ENCODE assay signal across 7 cellular contexts in genomic region chr5:119065486-119065885, GRCh38. TPM values are rescaled to one million over a fixed set of nuclear protein-coding genes. Genes with fewer than 3 reads are reported as not detected.
DNase-seq lines count a peak whose midpoint lies in the region; ATAC-seq and TF ChIP-seq lines count a peak whose summit lies in the region.
"Not testable (repeated sequence)": the region's sequence is repeated elsewhere in the genome, so short reads cannot be mapped to it uniquely, and the experiment has no call there.

No MANE protein-coding gene starts in this region.

- H3K27ac ChIP-seq in HEK293 (ENCODE audit: extremely low read depth, low read depth, low read length); RWPE2 (ENCODE audit: poor library complexity, severe bottlenecking): not testable (repeated sequence)

- H3K27me3 ChIP-seq in MG63; RWPE2 (ENCODE audit: insufficient read depth, poor library complexity, severe bottlenecking): not testable (repeated sequence)

- H3K4me1 ChIP-seq in HEK293 (ENCODE audit: control insufficient read depth, insufficient read depth, low read length); RWPE2 (ENCODE audit: insufficient read depth, poor library complexity, severe bottlenecking): not testable (repeated sequence)

- not testable (repeated sequence) for H3K9me3 ChIP-seq in HEK293 (ENCODE audit: control insufficient read depth, insufficient read depth, low read depth, low read length); MG63; RWPE2 (ENCODE audit: severe bottlenecking)

- H3K36me3 ChIP-seq in HEK293 (ENCODE audit: control insufficient read depth in 2 of 2, insufficient read depth in 1 of 2, low read length in 2 of 2); MG63; RWPE2 (ENCODE audit: low read depth): not testable (repeated sequence)

- ATAC-seq in RWPE2 (ENCODE audit: low read depth), result peak; percentile 41; the same call in 1 of the 3 replicates

- not testable (repeated sequence) for H3K4me3 ChIP-seq in HEK293 (ENCODE audit: low read depth, low read length); MG63; RWPE2 (ENCODE audit: severe bottlenecking); epithelial cell of esophagus (ENCODE audit: low read length)

- not testable (repeated sequence) for TF ChIP-seq CTCF in HEK293 (tag by site-specific recombination; IDR thresholded peaks at IDR 0.05); RWPE2 (IDR thresholded peaks at IDR 0.05; ENCODE audit: poor library complexity, severe bottlenecking); epithelial cell of esophagus (IDR thresholded peaks at IDR 0.05; ENCODE audit: insufficient read depth, low read depth, low read length, missing control alignments)

- POLR2A ChIA-PET in HEK293 (lab: Yijun Ruan, JAX), result interaction anchor here (0.6 kb wide), 1 partner anchor 262 kb away, joined by 3 read pairs; no protein-coding TSS in a partner anchor

- CTCF ChIA-PET in HEK293 (lab: Yijun Ruan, JAX), result interaction anchor here (0.7 kb wide), 1 partner anchor 77 kb away, joined by 3 read pairs; no protein-coding TSS in a partner anchor

- DNase-seq in Daoy (ENCODE audit: low read depth), result peak; percentile 65
- DNase-seq in MG63, result peak; percentile 66
- DNase-seq in RWPE2 (ENCODE audit: low spot score), result not testable (repeated sequence)
- DNase-seq in astrocyte of the hippocampus (ENCODE audit: low read depth, low spot score), result peak; percentile 30
- DNase-seq in epithelial cell of esophagus (ENCODE audit: low read depth), result peak; percentile 11
- peak; percentile 52 for DNase-seq in iris pigment epithelial cell (ENCODE audit: low read depth)

TF ChIP-seq in HEK293, 187 proteins besides CTCF, POLR2A, EP300 and RAD21 (continues in another document):
- TF ChIP-seq EGR2 (tag by site-specific recombination; IDR thresholded peaks at IDR 0.05; ENCODE audit: low read depth), result peak; percentile 36; the same call in 1 of the 2 replicates
- TF ChIP-seq, protein P1, sequence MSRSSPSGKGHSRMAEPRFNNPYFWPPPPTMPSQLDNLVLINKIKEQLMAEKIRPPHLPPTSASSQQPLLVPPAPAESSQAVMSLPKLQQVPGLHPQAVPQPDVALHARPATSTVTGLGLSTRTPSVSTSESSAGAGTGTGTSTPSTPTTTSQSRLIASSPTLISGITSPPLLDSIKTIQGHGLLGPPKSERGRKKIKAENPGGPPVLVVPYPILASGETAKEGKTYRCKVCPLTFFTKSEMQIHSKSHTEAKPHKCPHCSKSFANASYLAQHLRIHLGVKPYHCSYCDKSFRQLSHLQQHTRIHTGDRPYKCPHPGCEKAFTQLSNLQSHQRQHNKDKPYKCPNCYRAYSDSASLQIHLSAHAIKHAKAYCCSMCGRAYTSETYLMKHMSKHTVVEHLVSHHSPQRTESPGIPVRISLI (tag by site-specific recombination; IDR thresholded peaks at IDR 0.05), result peak; percentile 83
- peak; percentile 45 for TF ChIP-seq GLIS2 (tag by site-specific recombination; IDR thresholded peaks at IDR 0.05)
- TF ChIP-seq ZNF184 (tag by site-specific recombination; IDR thresholded peaks at IDR 0.05), result 0 out of 2 replicates have a peak, but pooled peaks have one; percentile 32
- 0 out of 2 replicates have a peak, but pooled peaks have one; percentile 24 for TF ChIP-seq ZNF629 (tag by site-specific recombination; IDR thresholded peaks at IDR 0.05)
- 0 out of 2 replicates have a peak, but pooled peaks have one; percentile 10 for TF ChIP-seq BCL11A (tag by site-specific recombination; IDR thresholded peaks at IDR 0.05; ENCODE audit: low read depth)
- peak; percentile 52; the same call in 1 of the 2 replicates for TF ChIP-seq KLF9 (tag by site-specific recombination; IDR thresholded peaks at IDR 0.05; ENCODE audit: low read depth)
- TF ChIP-seq ZNF600 (tag by site-specific recombination; IDR thresholded peaks at IDR 0.05), result 0 out of 2 replicates have a peak, but pooled peaks have one; percentile 13
- TF ChIP-seq, protein P2, sequence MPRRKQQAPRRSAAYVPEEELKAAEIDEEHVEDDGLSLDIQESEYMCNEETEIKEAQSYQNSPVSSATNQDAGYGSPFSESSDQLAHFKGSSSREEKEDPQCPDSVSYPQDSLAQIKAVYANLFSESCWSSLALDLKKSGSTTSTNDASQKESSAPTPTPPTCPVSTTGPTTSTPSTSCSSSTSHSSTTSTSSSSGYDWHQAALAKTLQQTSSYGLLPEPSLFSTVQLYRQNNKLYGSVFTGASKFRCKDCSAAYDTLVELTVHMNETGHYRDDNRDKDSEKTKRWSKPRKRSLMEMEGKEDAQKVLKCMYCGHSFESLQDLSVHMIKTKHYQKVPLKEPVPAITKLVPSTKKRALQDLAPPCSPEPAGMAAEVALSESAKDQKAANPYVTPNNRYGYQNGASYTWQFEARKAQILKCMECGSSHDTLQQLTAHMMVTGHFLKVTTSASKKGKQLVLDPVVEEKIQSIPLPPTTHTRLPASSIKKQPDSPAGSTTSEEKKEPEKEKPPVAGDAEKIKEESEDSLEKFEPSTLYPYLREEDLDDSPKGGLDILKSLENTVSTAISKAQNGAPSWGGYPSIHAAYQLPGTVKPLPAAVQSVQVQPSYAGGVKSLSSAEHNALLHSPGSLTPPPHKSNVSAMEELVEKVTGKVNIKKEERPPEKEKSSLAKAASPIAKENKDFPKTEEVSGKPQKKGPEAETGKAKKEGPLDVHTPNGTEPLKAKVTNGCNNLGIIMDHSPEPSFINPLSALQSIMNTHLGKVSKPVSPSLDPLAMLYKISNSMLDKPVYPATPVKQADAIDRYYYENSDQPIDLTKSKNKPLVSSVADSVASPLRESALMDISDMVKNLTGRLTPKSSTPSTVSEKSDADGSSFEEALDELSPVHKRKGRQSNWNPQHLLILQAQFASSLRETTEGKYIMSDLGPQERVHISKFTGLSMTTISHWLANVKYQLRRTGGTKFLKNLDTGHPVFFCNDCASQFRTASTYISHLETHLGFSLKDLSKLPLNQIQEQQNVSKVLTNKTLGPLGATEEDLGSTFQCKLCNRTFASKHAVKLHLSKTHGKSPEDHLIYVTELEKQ (tag by site-specific recombination; IDR thresholded peaks at IDR 0.05; ENCODE audit: borderline replicate concordance), result peak; percentile 13; the same call in 1 of the 2 replicates
- TF ChIP-seq, protein P3, sequence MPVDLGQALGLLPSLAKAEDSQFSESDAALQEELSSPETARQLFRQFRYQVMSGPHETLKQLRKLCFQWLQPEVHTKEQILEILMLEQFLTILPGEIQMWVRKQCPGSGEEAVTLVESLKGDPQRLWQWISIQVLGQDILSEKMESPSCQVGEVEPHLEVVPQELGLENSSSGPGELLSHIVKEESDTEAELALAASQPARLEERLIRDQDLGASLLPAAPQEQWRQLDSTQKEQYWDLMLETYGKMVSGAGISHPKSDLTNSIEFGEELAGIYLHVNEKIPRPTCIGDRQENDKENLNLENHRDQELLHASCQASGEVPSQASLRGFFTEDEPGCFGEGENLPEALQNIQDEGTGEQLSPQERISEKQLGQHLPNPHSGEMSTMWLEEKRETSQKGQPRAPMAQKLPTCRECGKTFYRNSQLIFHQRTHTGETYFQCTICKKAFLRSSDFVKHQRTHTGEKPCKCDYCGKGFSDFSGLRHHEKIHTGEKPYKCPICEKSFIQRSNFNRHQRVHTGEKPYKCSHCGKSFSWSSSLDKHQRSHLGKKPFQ (tag by site-specific recombination; IDR thresholded peaks at IDR 0.05), result peak; percentile 87
- TF ChIP-seq, protein P4, sequence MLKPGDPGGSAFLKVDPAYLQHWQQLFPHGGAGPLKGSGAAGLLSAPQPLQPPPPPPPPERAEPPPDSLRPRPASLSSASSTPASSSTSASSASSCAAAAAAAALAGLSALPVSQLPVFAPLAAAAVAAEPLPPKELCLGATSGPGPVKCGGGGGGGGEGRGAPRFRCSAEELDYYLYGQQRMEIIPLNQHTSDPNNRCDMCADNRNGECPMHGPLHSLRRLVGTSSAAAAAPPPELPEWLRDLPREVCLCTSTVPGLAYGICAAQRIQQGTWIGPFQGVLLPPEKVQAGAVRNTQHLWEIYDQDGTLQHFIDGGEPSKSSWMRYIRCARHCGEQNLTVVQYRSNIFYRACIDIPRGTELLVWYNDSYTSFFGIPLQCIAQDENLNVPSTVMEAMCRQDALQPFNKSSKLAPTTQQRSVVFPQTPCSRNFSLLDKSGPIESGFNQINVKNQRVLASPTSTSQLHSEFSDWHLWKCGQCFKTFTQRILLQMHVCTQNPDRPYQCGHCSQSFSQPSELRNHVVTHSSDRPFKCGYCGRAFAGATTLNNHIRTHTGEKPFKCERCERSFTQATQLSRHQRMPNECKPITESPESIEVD (tag by site-specific recombination; IDR thresholded peaks at IDR 0.05), result peak; percentile 46; the same call in 1 of the 2 replicates
- 0 out of 2 replicates have a peak, but pooled peaks have one; percentile 45 for TF ChIP-seq ZFP69B (tag by site-specific recombination; IDR thresholded peaks at IDR 0.05)
- 0 out of 2 replicates have a peak, but pooled peaks have one; percentile 25 for TF ChIP-seq GFI1B (tag by site-specific recombination; IDR thresholded peaks at IDR 0.05)
- TF ChIP-seq GLIS1 (tag by site-specific recombination; IDR thresholded peaks at IDR 0.05), result peak; percentile 85
- TF ChIP-seq, protein P5, sequence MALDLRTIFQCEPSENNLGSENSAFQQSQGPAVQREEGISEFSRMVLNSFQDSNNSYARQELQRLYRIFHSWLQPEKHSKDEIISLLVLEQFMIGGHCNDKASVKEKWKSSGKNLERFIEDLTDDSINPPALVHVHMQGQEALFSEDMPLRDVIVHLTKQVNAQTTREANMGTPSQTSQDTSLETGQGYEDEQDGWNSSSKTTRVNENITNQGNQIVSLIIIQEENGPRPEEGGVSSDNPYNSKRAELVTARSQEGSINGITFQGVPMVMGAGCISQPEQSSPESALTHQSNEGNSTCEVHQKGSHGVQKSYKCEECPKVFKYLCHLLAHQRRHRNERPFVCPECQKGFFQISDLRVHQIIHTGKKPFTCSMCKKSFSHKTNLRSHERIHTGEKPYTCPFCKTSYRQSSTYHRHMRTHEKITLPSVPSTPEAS (tag by site-specific recombination; IDR thresholded peaks at IDR 0.05), result peak; percentile 63; the same call in 1 of the 2 replicates
- peak; percentile 54; the same call in 1 of the 2 replicates for TF ChIP-seq MZF1 (tag by site-specific recombination; IDR thresholded peaks at IDR 0.05; ENCODE audit: borderline replicate concordance)
- TF ChIP-seq KLF1 (tag by site-specific recombination; IDR thresholded peaks at IDR 0.05), result 0 out of 2 replicates have a peak, but pooled peaks have one; percentile 8
- 0 out of 2 replicates have a peak, but pooled peaks have one; percentile 44 for TF ChIP-seq ZBTB17 (tag by site-specific recombination; IDR thresholded peaks at IDR 0.05)
- peak; percentile 64 for TF ChIP-seq SP7 (tag by site-specific recombination; IDR thresholded peaks at IDR 0.05)

RNA-seq across cellular contexts. Expression of gene DMXL1, which starts 5.4 kb away (rescaled TPM):
- total RNA-seq in Daoy (2014; rRNA removed; shearing (Covaris generic)), result 23.6 and 29.0 TPM in 2 replicates
- total RNA-seq in MG63 (2014; rRNA removed; shearing (Covaris generic); ENCODE audit: low replicate concordance), result 18.5 and 105 TPM in 2 replicates
